8 cellular contexts compared by ENCODE assay signal in genomic region chr1:20633190-20634064, GRCh38.
DNase-seq lines count a peak whose midpoint lies in the region; ATAC-seq lines count a peak whose summit lies in the region.

TSS of gene PINK1 (plus strand) at chr1:20633458. CDS start at chr1:20633549, 91 bp downstream.

- peaks cover 12% of the 10 kb centered on the region for H3K36me3 Mint-ChIP-seq in central memory CD8-positive, alpha-beta T cell (ENCODE audit: insufficient read depth)

- peak within 1 kb of the TSS; percentile 92 for H3K4me3 ChIP-seq in GM08714 (ENCODE audit: low read length)

- H3K27ac Mint-ChIP-seq in central memory CD8-positive, alpha-beta T cell (ENCODE audit: low read depth): peak within 1 kb of the TSS; percentile 61

- DNase-seq in NCI-H2171 treated with DMSO at 0.1 percent for 48 hours (lab: John Stamatoyannopoulos, UW) (peak; percentile 72), iris pigment epithelial cell (ENCODE audit: low read depth) (peak; percentile 48)
- peak; percentile 90 to 98 for DNase-seq in central memory CD8-positive, alpha-beta T cell (ENCODE audit: low spot score in 2 of 2)
- peak; percentile 71 to 72 for DNase-seq in stimulated activated CD4-positive, alpha-beta T cell treated with anti-CD3 and anti-CD28 coated beads, Interleukin-12 subunit alpha, Interleukin-12 subunit beta, amount 100 ng/mL, for 24 hours (ENCODE audit: low read depth in 2 of 2)

- ATAC-seq in HG02852 (IDR thresholded peaks at IDR 0.05; ENCODE audit: unreplicated experiment) (peak; percentile 61), GM21717 (IDR thresholded peaks at IDR 0.05; ENCODE audit: unreplicated experiment) (no peak)
- ATAC-seq in activated CD4-positive, CD25-positive, alpha-beta regulatory T cell treated with anti-CD3 and anti-CD28 coated beads, Interleukin-2, amount 50 U/mL, for 24 hours: peak; percentile 88 to 89
- ATAC-seq in central memory CD8-positive, alpha-beta T cell (replicated peaks; ENCODE audit: extremely low read depth, poor library complexity, severe bottlenecking): peak; percentile 90

- no peaks in the 10 kb centered on the region for H3K9me3 Mint-ChIP-seq in central memory CD8-positive, alpha-beta T cell

- H3K4me3 Mint-ChIP-seq in central memory CD8-positive, alpha-beta T cell: peak within 1 kb of the TSS; percentile 88

- H3K27me3 Mint-ChIP-seq in central memory CD8-positive, alpha-beta T cell: no peaks in the 10 kb centered on the region

- peaks cover 18% of the 10 kb centered on the region for H3K4me1 Mint-ChIP-seq in central memory CD8-positive, alpha-beta T cell
